In genomic region chr10:132665946-132666732, GRCh38 we compare ENCODE assay signal across 9 cellular contexts.
DNase-seq lines count a peak whose midpoint lies in the region; ATAC-seq and TF ChIP-seq lines count a peak whose summit lies in the region.
"Had no signal": no experiment of that assay in that cellular context is flagged by ENCODE, and none has a peak within 500 bp of the region (broad histone marks: within the 10 kb centered on the region; RNA-seq: fewer than 3 reads in every experiment).

No MANE protein-coding gene starts in this region.

- H3K36me3 Mint-ChIP-seq in activated T-cell treated with anti-CD3 and anti-CD28 coated beads, Interleukin-2, amount 50 U/mL, for 72 hours (ENCODE audit: insufficient read depth in 2 of 2), result no peaks in the 10 kb centered on the region

- H3K27ac Mint-ChIP-seq in activated T-cell treated with anti-CD3 and anti-CD28 coated beads, Interleukin-2, amount 50 U/mL, for 72 hours, result peak overlapping the region; percentile 72

- POLR2A ChIA-PET in BJ (lab: Charles Lee), result no interaction called here

- ATAC-seq in activated T-cell treated with anti-CD3 and anti-CD28 coated beads, Interleukin-2, amount 50 U/mL, for 72 hours (replicated peaks in 1 of 2), result peak; percentile 92 to 98

- H3K4me3 ChIP-seq in BJ (ENCODE audit: low read depth, low read length), result no peak overlapping the region

- no peaks in the 10 kb centered on the region for H3K27me3 Mint-ChIP-seq in activated T-cell treated with anti-CD3 and anti-CD28 coated beads, Interleukin-2, amount 50 U/mL, for 72 hours (ENCODE audit: low read depth)

- no peaks in the 10 kb centered on the region for H3K27me3 ChIP-seq in BJ (ENCODE audit: control insufficient read depth, insufficient read depth, low read length)

- H3K9me3 Mint-ChIP-seq in activated T-cell treated with anti-CD3 and anti-CD28 coated beads, Interleukin-2, amount 50 U/mL, for 72 hours, result no peaks in the 10 kb centered on the region

- H3K36me3 ChIP-seq in BJ (ENCODE audit: control insufficient read depth, insufficient read depth, low read length), result no peaks in the 10 kb centered on the region; the same call in 1 of the 2 replicates

- DNase-seq in BJ (ENCODE audit: low read depth), result peak; percentile 86
- peak; percentile 52 for DNase-seq in HS-27A (ENCODE audit: low read depth)
- DNase-seq in activated T-cell treated with anti-CD3 and anti-CD28 coated beads, Interleukin-2, amount 50 U/mL, for 72 hours, result peak; percentile 24 to 31
- DNase-seq in kidney tubule cell (ENCODE audit: low spot score), result peak; percentile 97
- DNase-seq in activated gamma-delta T cell (lab: John Stamatoyannopoulos, UW), result no peak
- DNase-seq in NCI-H82 treated with DMSO at 0.1 percent for 48 hours (lab: John Stamatoyannopoulos, UW; ENCODE audit: unreplicated experiment), result no peak
- DNase-seq in NCI-H2171 (lab: John Stamatoyannopoulos, UW), result no peak
- DNase-seq in middle frontal gyrus (ENCODE audit: extremely low spot score, low spot score), result no peak
- DNase-seq: activated effector memory CD4-positive, alpha-beta T cell treated with anti-CD3 and anti-CD28 coated beads, Interleukin-2, amount 50 U/mL, for 16 hours had no signal

- peak overlapping the region; percentile 44 to 57 for H3K4me3 Mint-ChIP-seq in activated T-cell treated with anti-CD3 and anti-CD28 coated beads, Interleukin-2, amount 50 U/mL, for 72 hours

- no peak for TF ChIP-seq CTCF in BJ (IDR thresholded peaks at IDR 0.05; ENCODE audit: insufficient read depth, low read depth, low read length)

- CTCF ChIA-PET in BJ (lab: Yijun Ruan, JAX), result interaction anchor here (2.3 kb wide), 1 partner anchor 11 kb away, joined by 13 read pairs; no protein-coding TSS in a partner anchor

- peaks cover 18% of the 10 kb centered on the region for H3K4me1 Mint-ChIP-seq in activated T-cell treated with anti-CD3 and anti-CD28 coated beads, Interleukin-2, amount 50 U/mL, for 72 hours (ENCODE audit: low read depth)

Comparison
In these comparisons a context has a peak if more than half of its experiments do, and no peak if none do; other contexts are left out.
1. DNase-seq: peak in BJ (single experiment), HS-27A (single experiment), activated T-cell treated with anti-CD3 and anti-CD28 coated beads, Interleukin-2, amount 50 U/mL, for 72 hours (2 of 2) and kidney tubule cell (single experiment); none in activated gamma-delta T cell (single experiment), NCI-H82 treated with DMSO at 0.1 percent for 48 hours (single experiment), NCI-H2171 (single experiment) and middle frontal gyrus (single experiment).